Comparison of ENCODE assay signal across 29 cellular contexts in genomic region chr2:159462961-159463360, GRCh38.
"Had no signal": no experiment of that assay in that cellular context is flagged by ENCODE, and none has a peak within 500 bp of the region (broad histone marks: within the 10 kb centered on the region; RNA-seq: fewer than 3 reads in every experiment).

No MANE protein-coding gene starts in this region.

- H3K27ac ChIP-seq: adrenal gland, ascending aorta, body of pancreas, brain microvascular endothelial cell, breast epithelium, cardiac muscle cell had no signal

- H3K4me3 ChIP-seq: adrenal gland, ascending aorta, body of pancreas, breast epithelium, cardiac muscle cell had no signal

- H3K27me3 ChIP-seq: adrenal gland, ascending aorta, body of pancreas, brain microvascular endothelial cell, breast epithelium, cardiac muscle cell had no signal

- H3K9me3 ChIP-seq: adrenal gland, ascending aorta, body of pancreas, breast epithelium had no signal

- H3K4me1 ChIP-seq: body of pancreas, breast epithelium had no signal

- DNase-seq: activated effector memory CD4-positive, alpha-beta T cell treated with anti-CD3 and anti-CD28 coated beads, Interleukin-2, amount 50 U/mL, for 16 hours; activated effector memory CD4-positive, alpha-beta T cell treated with Interleukin-2 at 50 U/mL for 16 hours; activated gamma-delta T cell; activated naive CD4-positive, alpha-beta T cell; activated naive CD4-positive, alpha-beta T cell treated with anti-CD3 and anti-CD28 coated beads for 36 hours; activated naive CD4-positive, alpha-beta T cell treated with anti-CD3 and anti-CD28 coated beads, Interleukin-2, amount 10 ng/mL, durations not matched to agents 7 days and 5 days; activated naive CD4-positive, alpha-beta T cell treated with anti-CD3 and anti-CD28 coated beads, Interleukin-2, amount 50 U/mL, for 16 hours; activated naive CD4-positive, alpha-beta T cell treated with Interleukin-2 at 50 U/mL for 16 hours; activated naive CD8-positive, alpha-beta T cell treated with anti-CD3 and anti-CD28 coated beads for 36 hours; activated naive CD8-positive, alpha-beta T cell treated with anti-CD3 and anti-CD28 coated beads, Interleukin-2, amount 10 ng/mL, durations not matched to agents 7 days and 5 days; activated naive CD8-positive, alpha-beta T cell treated with anti-CD3 and anti-CD28 coated beads, Interleukin-2, amount 50 U/mL, for 24 hours; activated T-cell treated with anti-CD3 and anti-CD28 coated beads, Interleukin-2, amount 50 U/mL, for 1 hour; activated T-cell treated with anti-CD3 and anti-CD28 coated beads, Interleukin-2, amount 50 U/mL, for 24 hours; activated T-cell treated with anti-CD3 and anti-CD28 coated beads, Interleukin-2, amount 50 U/mL, for 4 hours; activated T-cell treated with anti-CD3 and anti-CD28 coated beads, Interleukin-2, amount 50 U/mL, for 48 hours; activated T-cell treated with anti-CD3 and anti-CD28 coated beads, Interleukin-2, amount 50 U/mL, for 72 hours; adrenal gland; amniotic stem cell; amygdala; anterior cingulate cortex; aorta; body of pancreas; brain microvascular endothelial cell; caudate nucleus; central memory CD4-positive, alpha-beta T cell; cerebellar nuclear complex had no signal

- H3K36me3 ChIP-seq: adrenal gland, ascending aorta, brain microvascular endothelial cell, breast epithelium, cardiac muscle cell had no signal
